Comparison of ENCODE assay signal across 8 cellular contexts in genomic region chr19:11137542-11138384, GRCh38. TPM values are rescaled to one million over a fixed set of nuclear protein-coding genes. Genes with fewer than 3 reads are reported as not detected.
A peak's percentile ranks its signal among the peaks of the same experiment; 100 is the strongest.
DNase-seq lines count a peak whose midpoint lies in the region; ATAC-seq and TF ChIP-seq lines count a peak whose summit lies in the region.

No MANE protein-coding gene starts in this region.

- peak overlapping the region; percentile 53 for H3K4me3 ChIP-seq in HUES6 (ENCODE audit: low read depth, low read length)
- H3K4me3 ChIP-seq in OCI-LY3 (ENCODE audit: low read length) = peak overlapping the region; percentile 81

- no peaks in the 10 kb centered on the region for H3K27me3 ChIP-seq in CD4-positive, alpha-beta T cell (ENCODE audit: control insufficient read depth, insufficient read depth, low read length)
- H3K27me3 ChIP-seq in HUES6 (ENCODE audit: control insufficient read depth, insufficient read depth, low read length) (no peaks in the 10 kb centered on the region), OCI-LY3 (ENCODE audit: low read depth, low read length) (peaks cover 16% of the 10 kb centered on the region)

- peak overlapping the region; percentile 83 for H3K4me3 Mint-ChIP-seq in CD4-positive, alpha-beta T cell
- peak overlapping the region; percentile 73 for H3K4me3 Mint-ChIP-seq in activated T-cell treated with anti-CD3 and anti-CD28 coated beads, Interleukin-2, amount 50 U/mL, for 24 hours

- H3K27ac Mint-ChIP-seq in CD4-positive, alpha-beta T cell = peak overlapping the region; percentile 8
- peak overlapping the region; percentile 76 for H3K27ac Mint-ChIP-seq in activated T-cell treated with anti-CD3 and anti-CD28 coated beads, Interleukin-2, amount 50 U/mL, for 24 hours

- peaks cover 3% of the 10 kb centered on the region for H3K36me3 Mint-ChIP-seq in CD4-positive, alpha-beta T cell (ENCODE audit: low read depth)
- peaks cover 12% of the 10 kb centered on the region for H3K36me3 Mint-ChIP-seq in activated T-cell treated with anti-CD3 and anti-CD28 coated beads, Interleukin-2, amount 50 U/mL, for 24 hours (ENCODE audit: low read depth)

- CTCF ChIA-PET in CD4-positive, alpha-beta T cell (lab: Charles Lee) = interaction anchor here (1.0 to 3.4 kb wide), 2 partner anchors 11 to 102 kb away, joined by 6 to 9 read pairs; no protein-coding TSS in a partner anchor

- H3K9me3 Mint-ChIP-seq in CD4-positive, alpha-beta T cell = no peaks in the 10 kb centered on the region
- H3K9me3 Mint-ChIP-seq in activated T-cell treated with anti-CD3 and anti-CD28 coated beads, Interleukin-2, amount 50 U/mL, for 24 hours = no peaks in the 10 kb centered on the region

- peaks cover 34% of the 10 kb centered on the region for H3K4me1 ChIP-seq in HUES6 (ENCODE audit: control insufficient read depth, insufficient read depth, low read length)
- H3K4me1 ChIP-seq in OCI-LY3 (ENCODE audit: low read length) = peaks cover 6% of the 10 kb centered on the region; the same call in 1 of the 2 replicates

- intact Hi-C loops in CD4-positive, alpha-beta T cell (cut with DNase I, micrococcal nuclease) = loop anchor here in 1 of 2 experiments (1.0 to 10.0 kb wide), 3 partner anchors 66 to 447 kb away; no protein-coding TSS in a partner anchor

- H3K4me2 ChIP-seq in OCI-LY3 (ENCODE audit: low read length) = peak overlapping the region; percentile 97

- H4K20me1 ChIP-seq in OCI-LY3 (ENCODE audit: insufficient read depth, low read length) = no peaks in the 10 kb centered on the region

- no peaks in the 10 kb centered on the region for H3K9me3 ChIP-seq in CD4-positive, alpha-beta T cell (ENCODE audit: control insufficient read depth, low read length)
- no peaks in the 10 kb centered on the region for H3K9me3 ChIP-seq in HUES6 (ENCODE audit: control insufficient read depth, insufficient read depth, low read depth, low read length)
- H3K9me3 ChIP-seq in OCI-LY3 (ENCODE audit: insufficient read depth, low read length) = no peaks in the 10 kb centered on the region

- no peaks in the 10 kb centered on the region for H3K27me3 Mint-ChIP-seq in CD4-positive, alpha-beta T cell
- H3K27me3 Mint-ChIP-seq in activated T-cell treated with anti-CD3 and anti-CD28 coated beads, Interleukin-2, amount 50 U/mL, for 24 hours = no peaks in the 10 kb centered on the region

- H3K4me1 Mint-ChIP-seq in CD4-positive, alpha-beta T cell (ENCODE audit: low read depth) = peaks cover 8% of the 10 kb centered on the region
- peaks cover 11% of the 10 kb centered on the region for H3K4me1 Mint-ChIP-seq in activated T-cell treated with anti-CD3 and anti-CD28 coated beads, Interleukin-2, amount 50 U/mL, for 24 hours (ENCODE audit: low read depth)

- no peak overlapping the region for H3K27ac ChIP-seq in CD4-positive, alpha-beta T cell (ENCODE audit: low read depth, low read length)
- H3K27ac ChIP-seq in HUES6 (ENCODE audit: low read depth, low read length) = peak overlapping the region; percentile 14; the same call in 1 of the 2 replicates
- H3K27ac ChIP-seq in OCI-LY3 (ENCODE audit: low read length) = no peak overlapping the region

- peak; percentile 27 to 53 (median 44) for DNase-seq in CD4-positive, alpha-beta T cell
- DNase-seq in activated T-cell treated with anti-CD3 and anti-CD28 coated beads, Interleukin-2, amount 50 U/mL, for 24 hours = peak; percentile 70
- DNase-seq in erythroblast (lab: John Stamatoyannopoulos, UW) = peak; percentile 68 to 75
- peak; percentile 69 for DNase-seq in middle frontal gyrus (ENCODE audit: extremely low spot score, low spot score)
- peak; percentile 67 for DNase-seq in stimulated activated CD8-positive, alpha-beta memory T cell treated with anti-CD3 and anti-CD28 coated beads, Interleukin-4, amount 100 ng/mL, for 48 hours

- H3K9ac ChIP-seq in HUES6 (ENCODE audit: low read length) (peak overlapping the region; percentile 61), OCI-LY3 (ENCODE audit: low read length) (peak overlapping the region; percentile 61)

- POLR2A ChIA-PET in CD4-positive, alpha-beta T cell (lab: Charles Lee) = interaction anchor here (0.5 to 1.1 kb wide), 3 partner anchors 183 to 893 kb away, joined by 3 to 5 read pairs (median 3); no protein-coding TSS in a partner anchor

- no peaks in the 10 kb centered on the region for H3K79me2 ChIP-seq in OCI-LY3 (ENCODE audit: low read length)

- H3K36me3 ChIP-seq in HUES6 (ENCODE audit: control insufficient read depth, insufficient read depth, low read length) (peaks cover 10% of the 10 kb centered on the region), OCI-LY3 (replicated peaks; ENCODE audit: low read depth, low read length) (no peaks in the 10 kb centered on the region)

- no peak for TF ChIP-seq POLR2A in erythroblast (IDR thresholded peaks at IDR 0.05; ENCODE audit: low read length)

- peak overlapping the region; percentile 73; the same call in 1 of the 2 replicates for H2AFZ ChIP-seq in OCI-LY3 (ENCODE audit: low read depth, low read length)

- TF ChIP-seq CTCF in CD4-positive, alpha-beta T cell (IDR thresholded peaks at IDR 0.05) = peak; percentile 74
- TF ChIP-seq CTCF in OCI-LY3 (IDR thresholded peaks at IDR 0.05; ENCODE audit: low read depth, low read length) = peak; percentile 82

- ATAC-seq in CD4-positive, alpha-beta T cell (ENCODE audit: poor library complexity) = peak; percentile 92
- no peak for ATAC-seq in GM21528 (IDR thresholded peaks at IDR 0.05; ENCODE audit: low FRiP score, unreplicated experiment)

RNA-seq across cellular contexts. Expression of gene SPC24, which starts 17.8 kb away (rescaled TPM):
- 1 to 10 TPM in 1 of 2 experiments, under 1 TPM in 1; 0.59 to 1.5 TPM for total RNA-seq in CD4-positive, alpha-beta T cell

RNA-seq across cellular contexts. Expression of gene LDLR, which starts 48.5 kb away (rescaled TPM):
- 10 to 100 TPM; 32.5 to 34.0 TPM for total RNA-seq in CD4-positive, alpha-beta T cell

RNA-seq across cellular contexts. Expression of gene KANK2, which starts 59.6 kb away (rescaled TPM):
- not detected for total RNA-seq in CD4-positive, alpha-beta T cell
